ENCODE assay signal across 34 cellular contexts in genomic region chr5:127919818-127920217, GRCh38.
"Had no signal": no experiment of that assay in that cellular context is flagged by ENCODE, and none has a peak within 500 bp of the region (broad histone marks: within the 10 kb centered on the region; RNA-seq: fewer than 3 reads in every experiment).

No MANE protein-coding gene starts in this region.

- H3K27ac Mint-ChIP-seq: activated CD4-positive, alpha-beta memory T cell treated with anti-CD3 and anti-CD28 coated beads for 36 hours; activated CD4-positive, alpha-beta T cell treated with anti-CD3 and anti-CD28 coated beads for 36 hours; activated CD4-positive, alpha-beta T cell treated with anti-CD3 and anti-CD28 coated beads, Interleukin-2, amount 10 ng/mL, durations not matched to agents 24 days and 14 days; activated CD8-positive, alpha-beta memory T cell treated with anti-CD3 and anti-CD28 coated beads, Interleukin-2, amount 10 ng/mL, durations not matched to agents 7 days and 5 days; activated CD8-positive, alpha-beta T cell treated with anti-CD3 and anti-CD28 coated beads, Interleukin-2, amount 10 ng/mL, durations not matched to agents 7 days and 5 days; activated naive CD4-positive, alpha-beta T cell treated with anti-CD3 and anti-CD28 coated beads, Interleukin-2, amount 10 ng/mL, durations not matched to agents 7 days and 5 days; activated naive CD8-positive, alpha-beta T cell; dendritic cell treated with granulocyte-macrophage colony-stimulating factor and Interleukin-4, amounts not matched to agents 40 ng/mL and 50 ng/mL, for 4 days; effector memory CD8-positive, alpha-beta T cell; T-helper 2 cell treated with Interferon-gamma antibody and Interleukin-4, amounts not matched to agents 5 μg/mL and 100 μg/mL, for 36 hours had no signal

- H3K9me3 ChIP-seq: esophagus muscularis mucosa, gastrocnemius medialis, heart right ventricle had no signal

- H3K4me1 ChIP-seq: gastrocnemius medialis had no signal

- H3K4me3 Mint-ChIP-seq: activated CD4-positive, alpha-beta memory T cell treated with anti-CD3 and anti-CD28 coated beads for 36 hours; activated CD4-positive, alpha-beta T cell treated with anti-CD3 and anti-CD28 coated beads for 36 hours; activated CD4-positive, alpha-beta T cell treated with anti-CD3 and anti-CD28 coated beads, Interleukin-2, amount 10 ng/mL, durations not matched to agents 24 days and 14 days; activated CD8-positive, alpha-beta memory T cell treated with anti-CD3 and anti-CD28 coated beads, Interleukin-2, amount 10 ng/mL, durations not matched to agents 7 days and 5 days; activated CD8-positive, alpha-beta T cell treated with anti-CD3 and anti-CD28 coated beads, Interleukin-2, amount 10 ng/mL, durations not matched to agents 7 days and 5 days; activated naive CD4-positive, alpha-beta T cell treated with anti-CD3 and anti-CD28 coated beads, Interleukin-2, amount 10 ng/mL, durations not matched to agents 7 days and 5 days; activated naive CD8-positive, alpha-beta T cell; central memory CD8-positive, alpha-beta T cell; dendritic cell treated with granulocyte-macrophage colony-stimulating factor and Interleukin-4, amounts not matched to agents 40 ng/mL and 50 ng/mL, for 4 days; effector memory CD8-positive, alpha-beta T cell; T-helper 17 cell; T-helper 2 cell treated with Interferon-gamma antibody and Interleukin-4, amounts not matched to agents 5 μg/mL and 100 μg/mL, for 36 hours had no signal

- H3K4me3 ChIP-seq: coronary artery, dorsolateral prefrontal cortex, esophagus muscularis mucosa, gastrocnemius medialis, heart right ventricle, hepatocyte had no signal

- H3K27ac ChIP-seq: brain microvascular endothelial cell, coronary artery, esophagus muscularis mucosa, foreskin keratinocyte, gastrocnemius medialis, heart right ventricle, hepatocyte had no signal

- H2AFZ ChIP-seq: hepatocyte had no signal

- H3K27me3 Mint-ChIP-seq: activated CD4-positive, alpha-beta memory T cell treated with anti-CD3 and anti-CD28 coated beads for 36 hours; activated CD4-positive, alpha-beta T cell treated with anti-CD3 and anti-CD28 coated beads for 36 hours; activated CD4-positive, alpha-beta T cell treated with anti-CD3 and anti-CD28 coated beads, Interleukin-2, amount 10 ng/mL, durations not matched to agents 24 days and 14 days; activated CD8-positive, alpha-beta memory T cell treated with anti-CD3 and anti-CD28 coated beads, Interleukin-2, amount 10 ng/mL, durations not matched to agents 7 days and 5 days; activated naive CD8-positive, alpha-beta T cell; central memory CD8-positive, alpha-beta T cell; dendritic cell treated with granulocyte-macrophage colony-stimulating factor and Interleukin-4, amounts not matched to agents 40 ng/mL and 50 ng/mL, for 4 days; effector memory CD8-positive, alpha-beta T cell; T-helper 17 cell had no signal

- H3K27me3 ChIP-seq: brain microvascular endothelial cell, dorsolateral prefrontal cortex, esophagus muscularis mucosa, foreskin keratinocyte, gastrocnemius medialis, heart right ventricle, hepatocyte had no signal

- ATAC-seq: activated CD4-positive, alpha-beta T cell treated with anti-CD3 and anti-CD28 coated beads for 36 hours; activated CD8-positive, alpha-beta memory T cell treated with anti-CD3 and anti-CD28 coated beads, Interleukin-2, amount 10 ng/mL, durations not matched to agents 7 days and 5 days; activated CD8-positive, alpha-beta T cell treated with anti-CD3 and anti-CD28 coated beads, Interleukin-2, amount 10 ng/mL, durations not matched to agents 7 days and 5 days; effector memory CD8-positive, alpha-beta T cell; gastrocnemius medialis; heart right ventricle; T-helper 17 cell had no signal

- DNase-seq: activated CD4-positive, alpha-beta memory T cell treated with anti-CD3 and anti-CD28 coated beads for 36 hours; activated CD4-positive, alpha-beta T cell treated with anti-CD3 and anti-CD28 coated beads for 36 hours; activated CD4-positive, alpha-beta T cell treated with anti-CD3 and anti-CD28 coated beads, Interleukin-2, amount 10 ng/mL, durations not matched to agents 24 days and 14 days; activated CD4-positive, CD25-positive, alpha-beta regulatory T cell; activated CD4-positive, CD25-positive, alpha-beta regulatory T cell treated with anti-CD3 and anti-CD28 coated beads, Interleukin-2, amount 50 U/mL, for 72 hours; activated CD8-positive, alpha-beta memory T cell treated with anti-CD3 and anti-CD28 coated beads, Interleukin-2, amount 10 ng/mL, durations not matched to agents 7 days and 5 days; activated CD8-positive, alpha-beta memory T cell treated with anti-CD3 and anti-CD28 coated beads, Interleukin-2, amount 50 U/mL, for 4 hours; activated CD8-positive, alpha-beta T cell treated with anti-CD3 and anti-CD28 coated beads, Interleukin-2, amount 10 ng/mL, durations not matched to agents 7 days and 5 days; activated gamma-delta T cell; activated naive CD4-positive, alpha-beta T cell; activated naive CD4-positive, alpha-beta T cell treated with anti-CD3 and anti-CD28 coated beads, Interleukin-2, amount 10 ng/mL, durations not matched to agents 7 days and 5 days; activated T-cell treated with anti-CD3 and anti-CD28 coated beads, Interleukin-2, amount 50 U/mL, for 1 hour; activated T-cell treated with anti-CD3 and anti-CD28 coated beads, Interleukin-2, amount 50 U/mL, for 48 hours; amniotic stem cell; anterior cingulate cortex; brain microvascular endothelial cell; dorsolateral prefrontal cortex; effector memory CD8-positive, alpha-beta T cell; erythroblast; foreskin keratinocyte; gastrocnemius medialis; glutamatergic neuron; heart right ventricle; T-helper 17 cell; T1000 had no signal

- H3K79me2 ChIP-seq: hepatocyte had no signal

- H3K36me3 Mint-ChIP-seq: activated CD4-positive, alpha-beta memory T cell treated with anti-CD3 and anti-CD28 coated beads for 36 hours; activated CD8-positive, alpha-beta memory T cell treated with anti-CD3 and anti-CD28 coated beads, Interleukin-2, amount 10 ng/mL, durations not matched to agents 7 days and 5 days; activated naive CD4-positive, alpha-beta T cell treated with anti-CD3 and anti-CD28 coated beads, Interleukin-2, amount 10 ng/mL, durations not matched to agents 7 days and 5 days had no signal

- H3K4me2 ChIP-seq: hepatocyte had no signal

- H3K36me3 ChIP-seq: brain microvascular endothelial cell, esophagus muscularis mucosa, gastrocnemius medialis, heart right ventricle had no signal

- H3K9me3 Mint-ChIP-seq: activated CD4-positive, alpha-beta memory T cell treated with anti-CD3 and anti-CD28 coated beads for 36 hours; activated CD4-positive, alpha-beta T cell treated with anti-CD3 and anti-CD28 coated beads, Interleukin-2, amount 10 ng/mL, durations not matched to agents 24 days and 14 days; activated naive CD4-positive, alpha-beta T cell treated with anti-CD3 and anti-CD28 coated beads, Interleukin-2, amount 10 ng/mL, durations not matched to agents 7 days and 5 days; central memory CD8-positive, alpha-beta T cell; dendritic cell treated with granulocyte-macrophage colony-stimulating factor and Interleukin-4, amounts not matched to agents 40 ng/mL and 50 ng/mL, for 4 days; effector memory CD8-positive, alpha-beta T cell; T-helper 2 cell treated with Interferon-gamma antibody and Interleukin-4, amounts not matched to agents 5 μg/mL and 100 μg/mL, for 36 hours had no signal

- FAIRE-seq: astrocyte, bronchial epithelial cell had no signal
